Comparison of ENCODE assay signal across 1 cellular context in genomic region chr2:28390241-28390856, GRCh38.
A peak's percentile ranks its signal among the peaks of the same experiment; 100 is the strongest.
TF ChIP-seq lines count a peak whose summit lies in the region.

No MANE protein-coding gene starts in this region.

TF ChIP-seq in HEK293, 187 proteins besides CTCF, POLR2A, EP300 and RAD21 (continued from another document):
- TF ChIP-seq TRIM28 (IDR thresholded peaks at IDR 0.05; ENCODE audit: borderline replicate concordance, low read length), result no peak
- TF ChIP-seq ZNF518A (tag by site-specific recombination; conservative IDR thresholded peaks at IDR 0.05; ENCODE audit: low read depth), result no peak
- TF ChIP-seq KLF16 (tag by site-specific recombination; IDR thresholded peaks at IDR 0.05), result no peak
- TF ChIP-seq ZNF433 (tag by site-specific recombination; IDR thresholded peaks at IDR 0.05; ENCODE audit: low read depth), result no peak
- TF ChIP-seq, protein P1, sequence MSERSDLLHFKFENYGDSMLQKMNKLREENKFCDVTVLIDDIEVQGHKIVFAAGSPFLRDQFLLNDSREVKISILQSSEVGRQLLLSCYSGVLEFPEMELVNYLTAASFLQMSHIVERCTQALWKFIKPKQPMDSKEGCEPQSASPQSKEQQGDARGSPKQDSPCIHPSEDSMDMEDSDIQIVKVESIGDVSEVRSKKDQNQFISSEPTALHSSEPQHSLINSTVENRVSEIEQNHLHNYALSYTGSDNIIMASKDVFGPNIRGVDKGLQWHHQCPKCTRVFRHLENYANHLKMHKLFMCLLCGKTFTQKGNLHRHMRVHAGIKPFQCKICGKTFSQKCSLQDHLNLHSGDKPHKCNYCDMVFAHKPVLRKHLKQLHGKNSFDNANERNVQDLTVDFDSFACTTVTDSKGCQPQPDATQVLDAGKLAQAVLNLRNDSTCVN (tag by site-specific recombination; optimal IDR thresholded peaks at IDR 0.05), result peak; percentile 64
- no peak for TF ChIP-seq ZNF660 (tag by site-specific recombination; IDR thresholded peaks at IDR 0.05)
- no peak for TF ChIP-seq KLF10 (tag by site-specific recombination; IDR thresholded peaks at IDR 0.05)
- TF ChIP-seq ZNF654 (tag by site-specific recombination; IDR thresholded peaks at IDR 0.05; ENCODE audit: low read depth), result no peak
- TF ChIP-seq ZNF561 (tag by site-specific recombination; IDR thresholded peaks at IDR 0.05; ENCODE audit: borderline replicate concordance), result no peak
- no peak for TF ChIP-seq ZNF530 (tag by site-specific recombination; IDR thresholded peaks at IDR 0.05; ENCODE audit: low read depth)
- no peak for TF ChIP-seq ZNF624 (tag by site-specific recombination; IDR thresholded peaks at IDR 0.05)
- peak; percentile 70; the same call in 1 of the 2 replicates for TF ChIP-seq ZNF16 (tag by site-specific recombination; IDR thresholded peaks at IDR 0.05; ENCODE audit: low read depth)
- TF ChIP-seq ZNF404 (tag by site-specific recombination; IDR thresholded peaks at IDR 0.05), result no peak
- TF ChIP-seq ZNF629 (tag by site-specific recombination; IDR thresholded peaks at IDR 0.05), result no peak
- no peak for TF ChIP-seq ZNF585B (tag by site-specific recombination; IDR thresholded peaks at IDR 0.05)
- TF ChIP-seq ZBTB44 (tag by site-specific recombination; IDR thresholded peaks at IDR 0.05), result no peak
- TF ChIP-seq GLIS2 (tag by site-specific recombination; IDR thresholded peaks at IDR 0.05), result no peak
- TF ChIP-seq ZNF645 (tag by site-specific recombination; IDR thresholded peaks at IDR 0.05), result no peak
- TF ChIP-seq ZBTB8A (tag by site-specific recombination; IDR thresholded peaks at IDR 0.05), result peak; percentile 92
- no peak for TF ChIP-seq ZNF521 (tag by site-specific recombination; IDR thresholded peaks at IDR 0.05)
- TF ChIP-seq ZBTB7A (tag by site-specific recombination; IDR thresholded peaks at IDR 0.05; ENCODE audit: low read depth), result no peak
- TF ChIP-seq ZNF354C (tag by site-specific recombination; IDR thresholded peaks at IDR 0.05; ENCODE audit: borderline replicate concordance, low read depth), result no peak
- TF ChIP-seq ZSCAN5A (tag by site-specific recombination; IDR thresholded peaks at IDR 0.05), result no peak
- no peak for TF ChIP-seq ZNF776 (tag by site-specific recombination; IDR thresholded peaks at IDR 0.05; ENCODE audit: borderline replicate concordance)
- no peak for TF ChIP-seq ZNF514 (tag by site-specific recombination; IDR thresholded peaks at IDR 0.05)
- TF ChIP-seq ZNF423 (tag by site-specific recombination; IDR thresholded peaks at IDR 0.05), result no peak
- TF ChIP-seq ZNF157 (tag by site-specific recombination; IDR thresholded peaks at IDR 0.05), result no peak
